In genomic region chr2:75226099-75226498, GRCh38 we compare ENCODE assay signal across 9 cellular contexts. TPM values are rescaled to one million over a fixed set of nuclear protein-coding genes. Genes with fewer than 3 reads are reported as not detected.
"Had no signal": no experiment of that assay in that cellular context is flagged by ENCODE, and none has a peak within 500 bp of the region (broad histone marks: within the 10 kb centered on the region; RNA-seq: fewer than 3 reads in every experiment).

No MANE protein-coding gene starts in this region.

- H3K4me3 ChIP-seq: GM12878 had no signal

- DNase-seq: GDM1, GF-D8 had no signal

- FAIRE-seq: G401.6, GM12878, GM12891, GM12892, GM18507, GM19239 had no signal

- ATAC-seq: GM12878 had no signal

RNA-seq across cellular contexts. Expression of gene TACR1, which starts 26.8 kb away (rescaled TPM):
- total RNA-seq: G401 had no signal
